In the genomic region with DNA sequence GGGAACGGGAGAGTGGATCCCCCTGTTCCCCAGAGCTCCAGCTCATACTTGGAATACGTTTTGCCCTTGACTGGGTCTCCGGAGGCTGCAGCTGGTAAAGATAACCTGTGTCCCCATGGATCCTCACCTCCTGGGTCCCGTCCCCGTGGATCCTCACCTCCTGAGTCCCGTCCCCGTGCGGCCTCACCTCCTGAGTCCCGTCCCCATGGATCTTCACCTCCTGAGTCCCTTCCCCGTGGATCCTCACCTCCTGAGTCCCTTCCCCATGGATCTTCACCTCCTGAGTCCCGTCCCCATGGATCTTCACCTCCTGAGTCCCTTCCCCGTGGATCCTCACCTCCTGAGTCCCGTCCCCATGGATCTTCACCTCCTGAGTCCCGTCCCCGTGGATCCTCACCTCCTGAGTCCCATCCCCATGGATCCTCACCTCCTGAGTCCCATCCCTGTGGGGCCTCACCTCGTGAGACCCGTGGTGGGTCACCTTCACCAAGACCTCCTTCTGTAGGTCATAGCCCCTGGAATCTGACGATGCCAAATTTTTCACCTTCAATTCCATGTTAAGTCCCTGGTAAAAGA, we compare ENCODE assay signal across 16 cellular contexts.
DNase-seq lines count a peak whose midpoint lies in the region; ATAC-seq, FAIRE-seq and TF ChIP-seq lines count a peak whose summit lies in the region.
"Had no signal": no experiment of that assay in that cellular context is flagged by ENCODE, and none has a peak within 500 bp of the region (broad histone marks: within the 10 kb centered on the region; RNA-seq: fewer than 3 reads in every experiment).

No MANE protein-coding gene starts in this region.

- H3K27me3 Mint-ChIP-seq in astrocyte (ENCODE audit: low read depth, unreplicated experiment) (peaks cover 13% of the 10 kb centered on the region), memory B cell (peaks cover 13% of the 10 kb centered on the region)

- H3K4me3 Mint-ChIP-seq in astrocyte (ENCODE audit: unreplicated experiment) (no peak overlapping the region), memory B cell (no peak overlapping the region)
- H3K4me3 Mint-ChIP-seq: activated CD4-positive, alpha-beta T cell treated with anti-CD3 and anti-CD28 coated beads for 36 hours; activated naive CD8-positive, alpha-beta T cell treated with anti-CD3 and anti-CD28 coated beads, Interleukin-2, amount 50 U/mL, for 24 hours; endodermal cell had no signal

- H2AFZ ChIP-seq in astrocyte (ENCODE audit: low read depth, low read length): no peak overlapping the region

- no peaks in the 10 kb centered on the region for H3K9me3 Mint-ChIP-seq in astrocyte (ENCODE audit: unreplicated experiment)
- peaks cover 2% of the 10 kb centered on the region for H3K9me3 Mint-ChIP-seq in memory B cell
- H3K9me3 Mint-ChIP-seq: activated naive CD8-positive, alpha-beta T cell treated with anti-CD3 and anti-CD28 coated beads, Interleukin-2, amount 50 U/mL, for 24 hours had no signal

- H3K9ac ChIP-seq in astrocyte (ENCODE audit: low read length): no peak overlapping the region

- H3K4me2 ChIP-seq in astrocyte (ENCODE audit: low read length): peak overlapping the region; percentile 6

- H3K4me1 Mint-ChIP-seq in astrocyte (ENCODE audit: low read depth, unreplicated experiment): peaks cover 5% of the 10 kb centered on the region
- peaks cover 7% of the 10 kb centered on the region for H3K4me1 Mint-ChIP-seq in memory B cell

- H3K27ac ChIP-seq in A673 (ENCODE audit: low read depth, low read length, poor library complexity, severe bottlenecking) (no peak overlapping the region), astrocyte (ENCODE audit: low read depth, low read length) (no peak overlapping the region), aorta (ENCODE audit: low read depth in 1 of 2, low read length in 2 of 2) (no peak overlapping the region)

- ATAC-seq in memory B cell (ENCODE audit: low read depth): no peak
- ATAC-seq in activated CD4-positive, CD25-positive, alpha-beta regulatory T cell treated with anti-CD3 and anti-CD28 coated beads, Interleukin-2, amount 50 U/mL, for 24 hours: no peak
- ATAC-seq in aorta (ENCODE audit: low FRiP score): no peak
- ATAC-seq: gastrocnemius medialis had no signal

- 83 to 84% methylated on average over 17 to 18 of the region's 18 CpGs for WGBS in aorta, 2 donors

- no TSS peak for BruUV-seq in A673 (replicated peaks; lab: Mats Ljungman, UMichigan)

- H3K79me2 ChIP-seq in astrocyte (ENCODE audit: insufficient read depth, low read length): no peaks in the 10 kb centered on the region

- no peaks in the 10 kb centered on the region for H3K4me1 ChIP-seq in A673 (ENCODE audit: insufficient read depth, low read length, poor library complexity, severe bottlenecking)
- H3K4me1 ChIP-seq in astrocyte (ENCODE audit: insufficient read depth, low read length): peaks cover 4% of the 10 kb centered on the region
- no peaks in the 10 kb centered on the region for H3K4me1 ChIP-seq in aorta (ENCODE audit: control insufficient read depth in 1 of 2, insufficient read depth in 2 of 2, low read length in 2 of 2)

- POLR2A ChIA-PET in A673 (lab: Charles Lee; ENCODE audit: low non-redundant PET): no interaction called here

- H3K36me3 ChIP-seq in A673 (ENCODE audit: insufficient read depth, low read length, poor library complexity, severe bottlenecking) (no peaks in the 10 kb centered on the region), astrocyte (ENCODE audit: insufficient read depth, low read length) (peaks cover under 1% of the 10 kb centered on the region), aorta (ENCODE audit: control insufficient read depth in 1 of 2, insufficient read depth in 2 of 2, low read length in 1 of 2) (no peaks in the 10 kb centered on the region)

- H3K27me3 ChIP-seq in A673 (replicated peaks; ENCODE audit: insufficient read depth, low read depth, low read length, poor library complexity): no peaks in the 10 kb centered on the region
- no peaks in the 10 kb centered on the region for H3K27me3 ChIP-seq in astrocyte (ENCODE audit: insufficient read depth, low read length)
- H3K27me3 ChIP-seq in aorta (ENCODE audit: control insufficient read depth in 1 of 2, insufficient read depth in 2 of 2, low read length in 1 of 2): no peaks in the 10 kb centered on the region

- H3K9me3 ChIP-seq in A673 (ENCODE audit: low read depth, low read length, poor library complexity, severe bottlenecking): no peaks in the 10 kb centered on the region
- H3K9me3 ChIP-seq in astrocyte (ENCODE audit: insufficient read depth, low read depth, low read length): no peaks in the 10 kb centered on the region
- H3K9me3 ChIP-seq in aorta (ENCODE audit: control insufficient read depth, low read length): peaks cover 2% of the 10 kb centered on the region
- H3K9me3 ChIP-seq: gastrocnemius medialis had no signal

- intact Hi-C loops in A673 (cut with micrococcal nuclease; ENCODE audit: unreplicated experiment): no loop called here
- intact Hi-C loops in aorta (cut with DNase I): no loop called here

- FAIRE-seq in astrocyte (lab: Jason Lieb, UNC): no peak

- CTCF ChIA-PET in A673 (lab: Charles Lee): no interaction called here

- peak; percentile 23 for DNase-seq in A673 (ENCODE audit: low spot score)
- peak; percentile 48 for DNase-seq in GM12865 (ENCODE audit: low read depth)
- no peak for DNase-seq in astrocyte (ENCODE audit: low read depth)
- DNase-seq in memory B cell (ENCODE audit: low spot score in 2 of 2): no peak
- no peak for DNase-seq in mucosa of gallbladder (ENCODE audit: low spot score)
- no peak for DNase-seq in GF-D8 (lab: John Stamatoyannopoulos, UW)
- no peak for DNase-seq in aorta
- DNase-seq: activated T-cell treated with anti-CD3 and anti-CD28 coated beads, Interleukin-2, amount 50 U/mL, for 1 hour; gastrocnemius medialis; left ventricle myocardium superior; MM.1S; Right ventricle myocardium superior had no signal

- no peaks in the 10 kb centered on the region for H4K20me1 ChIP-seq in astrocyte (ENCODE audit: insufficient read depth, low read length)

- H3K36me3 Mint-ChIP-seq in astrocyte (ENCODE audit: low read depth, unreplicated experiment) (peaks cover 23% of the 10 kb centered on the region), memory B cell (peaks cover 3% of the 10 kb centered on the region)

- H3K27ac Mint-ChIP-seq in astrocyte (ENCODE audit: unreplicated experiment) (no peak overlapping the region), memory B cell (peak overlapping the region; percentile 41)
- H3K27ac Mint-ChIP-seq: activated CD4-positive, alpha-beta T cell treated with anti-CD3 and anti-CD28 coated beads for 36 hours; activated naive CD8-positive, alpha-beta T cell treated with anti-CD3 and anti-CD28 coated beads, Interleukin-2, amount 50 U/mL, for 24 hours; endodermal cell had no signal

- no peak overlapping the region for H3K4me3 ChIP-seq in A673 (ENCODE audit: low read depth, low read length, poor library complexity, severe bottlenecking)
- H3K4me3 ChIP-seq in GM12865 (ENCODE audit: low read depth, low read length): no peak overlapping the region
- no peak overlapping the region for H3K4me3 ChIP-seq in astrocyte (ENCODE audit: insufficient read depth, low read depth, low read length)
- H3K4me3 ChIP-seq in aorta (ENCODE audit: low read length in 2 of 2): no peak overlapping the region

- TF ChIP-seq CTCF in A673 (conservative IDR thresholded peaks at IDR 0.05; ENCODE audit: low read depth, low read length) (no peak), GM12865 (IDR thresholded peaks at IDR 0.05; ENCODE audit: insufficient read depth, low read depth, low read length, missing control alignments) (no peak), astrocyte (IDR thresholded peaks at IDR 0.05; ENCODE audit: insufficient read depth, low read depth, low read length) (no peak)

Comparison
In these comparisons a context has a peak if more than half of its experiments do, and no peak if none do; other contexts are left out.
1. DNase-seq: peak in A673 (single experiment) and GM12865 (single experiment); none in astrocyte (single experiment), memory B cell (0 of 2), mucosa of gallbladder (single experiment), GF-D8 (single experiment) and aorta (0 of 2).